3 cellular contexts compared by ENCODE assay signal in genomic region chr10:84921701-84922100, GRCh38.
"Had no signal": no experiment of that assay in that cellular context is flagged by ENCODE, and none has a peak within 500 bp of the region (broad histone marks: within the 10 kb centered on the region; RNA-seq: fewer than 3 reads in every experiment).

No MANE protein-coding gene starts in this region.

- H3K4me3 ChIP-seq: GM12878 had no signal

- DNase-seq: GDM1, GF-D8 had no signal

- ATAC-seq: GM12878 had no signal
